Comparison of ENCODE assay signal across 8 cellular contexts in genomic region chr22:40819741-40820140, GRCh38. TPM values are rescaled to one million over a fixed set of nuclear protein-coding genes. Genes with fewer than 3 reads are reported as not detected.
A peak's percentile ranks its signal among the peaks of the same experiment; 100 is the strongest.
DNase-seq lines count a peak whose midpoint lies in the region; ATAC-seq and TF ChIP-seq lines count a peak whose summit lies in the region.

No MANE protein-coding gene starts in this region.

- H3K9me3 ChIP-seq in gastroesophageal sphincter: no peaks in the 10 kb centered on the region
- H3K9me3 ChIP-seq in sigmoid colon: no peaks in the 10 kb centered on the region

- no peaks in the 10 kb centered on the region for H3K27me3 ChIP-seq in gastroesophageal sphincter
- no peaks in the 10 kb centered on the region for H3K27me3 ChIP-seq in sigmoid colon

- ATAC-seq in gastroesophageal sphincter (peak; percentile 44), HG03571 (IDR thresholded peaks at IDR 0.05; ENCODE audit: unreplicated experiment) (no peak), HG03039 (IDR thresholded peaks at IDR 0.05; ENCODE audit: unreplicated experiment) (no peak)

- H3K4me3 ChIP-seq in WI38 (ENCODE audit: low read depth, low read length) (peak overlapping the region; percentile 99), gastroesophageal sphincter (peak overlapping the region; percentile 73 to 94), sigmoid colon (peak overlapping the region; percentile 79 to 88 (median 86))

- TF ChIP-seq POLR2A in gastroesophageal sphincter (IDR thresholded peaks at IDR 0.05): no peak
- no peak for TF ChIP-seq POLR2A in sigmoid colon (IDR thresholded peaks at IDR 0.05)

- H3K27ac ChIP-seq in C4-2B (peak overlapping the region; percentile 83), gastroesophageal sphincter (peak overlapping the region; percentile 60 to 86 (median 81)), sigmoid colon (peak overlapping the region; percentile 78 to 82 (median 82))

- H3K36me3 ChIP-seq in gastroesophageal sphincter: peaks cover 0 to 27% of the 10 kb centered on the region in 2 donors
- peaks cover 0 to 22% (median 3%) of the 10 kb centered on the region in 4 donors for H3K36me3 ChIP-seq in sigmoid colon

- intact Hi-C loops in sigmoid colon (cut with DNase I): loop anchor here (5.0 kb wide), 2 partner anchors 38 to 137 kb away; partner anchors contain the start of genes ST13 and XPNPEP3

- DNase-seq in HS-5 (ENCODE audit: low read depth) (peak; percentile 30), sigmoid colon (no peak), midbrain (lab: John Stamatoyannopoulos, UW) (no peak)

- WGBS in gastroesophageal sphincter (ENCODE audit: low coverage in 1 of 2), 2 donors: 0 to 2% methylated on average over 3 of the region's 3 CpGs
- WGBS in sigmoid colon, 2 donors: 6 to 12% methylated on average over 3 of the region's 3 CpGs

- no peak for TF ChIP-seq EP300 in gastroesophageal sphincter (IDR thresholded peaks at IDR 0.05)
- no peak for TF ChIP-seq EP300 in sigmoid colon (IDR thresholded peaks at IDR 0.05)

- peaks cover 0 to 40% (median 13%) of the 10 kb centered on the region in 3 donors for H3K4me1 ChIP-seq in gastroesophageal sphincter
- H3K4me1 ChIP-seq in sigmoid colon: peaks cover 0 to 29% (median 26%) of the 10 kb centered on the region in 4 donors

- TF ChIP-seq CTCF in C4-2B (conservative IDR thresholded peaks at IDR 0.05) (no peak), WI38 (IDR thresholded peaks at IDR 0.05; ENCODE audit: low read depth, low read length) (0 out of 2 replicates have a peak, but pooled peaks have one; percentile 5), gastroesophageal sphincter (IDR thresholded peaks at IDR 0.05) (no peak), sigmoid colon (IDR thresholded peaks at IDR 0.05) (no peak)

RNA-seq across cellular contexts. Expression of gene SLC25A17, which starts 0.6 kb away (rescaled TPM):
- total RNA-seq in gastroesophageal sphincter (10 to 100 TPM in 2 of 4 donors, 1 to 10 TPM in 2; 5.7 to 17.0 (median 12.2) TPM), sigmoid colon (10 to 100 TPM; 10.2 to 14.7 (median 11.1) TPM)
- polyA plus RNA-seq in sigmoid colon: 10 to 100 TPM in 1 of 3 donors, 1 to 10 TPM in 2; 6.2 to 12.6 (median 9.0) TPM

RNA-seq across cellular contexts. Expression of gene ST13, which starts 36.7 kb away (rescaled TPM):
- total RNA-seq in gastroesophageal sphincter (100 to 1,000 TPM; 179 to 239 (median 211) TPM), sigmoid colon (100 to 1,000 TPM; 171 to 213 (median 198) TPM)
- 100 to 1,000 TPM in 2 of 3 donors, 10 to 100 TPM in 1; 76.1 to 210 (median 119) TPM for polyA plus RNA-seq in sigmoid colon

RNA-seq across cellular contexts. Expression of gene XPNPEP3, which starts 37.2 kb away (rescaled TPM):
- 10 to 100 TPM in 2 of 4 donors, 1 to 10 TPM in 2; 5.9 to 13.3 (median 10.4) TPM for total RNA-seq in gastroesophageal sphincter
- total RNA-seq in sigmoid colon: 10 to 100 TPM in 3 of 4 donors, 1 to 10 TPM in 1; 9.6 to 13.6 (median 11.9) TPM
- 1 to 10 TPM; 3.9 to 6.6 (median 6.2) TPM for polyA plus RNA-seq in sigmoid colon

RNA-seq across cellular contexts. Expression of gene DNAJB7, which starts 42.2 kb away (rescaled TPM):
- total RNA-seq in gastroesophageal sphincter (not detected), sigmoid colon (not detected)
- under 1 TPM in 2 of 3 donors, not detected in 1; 0.07 to 0.60 TPM for polyA plus RNA-seq in sigmoid colon
